1 cellular context compared by ENCODE assay signal in the genomic region with DNA sequence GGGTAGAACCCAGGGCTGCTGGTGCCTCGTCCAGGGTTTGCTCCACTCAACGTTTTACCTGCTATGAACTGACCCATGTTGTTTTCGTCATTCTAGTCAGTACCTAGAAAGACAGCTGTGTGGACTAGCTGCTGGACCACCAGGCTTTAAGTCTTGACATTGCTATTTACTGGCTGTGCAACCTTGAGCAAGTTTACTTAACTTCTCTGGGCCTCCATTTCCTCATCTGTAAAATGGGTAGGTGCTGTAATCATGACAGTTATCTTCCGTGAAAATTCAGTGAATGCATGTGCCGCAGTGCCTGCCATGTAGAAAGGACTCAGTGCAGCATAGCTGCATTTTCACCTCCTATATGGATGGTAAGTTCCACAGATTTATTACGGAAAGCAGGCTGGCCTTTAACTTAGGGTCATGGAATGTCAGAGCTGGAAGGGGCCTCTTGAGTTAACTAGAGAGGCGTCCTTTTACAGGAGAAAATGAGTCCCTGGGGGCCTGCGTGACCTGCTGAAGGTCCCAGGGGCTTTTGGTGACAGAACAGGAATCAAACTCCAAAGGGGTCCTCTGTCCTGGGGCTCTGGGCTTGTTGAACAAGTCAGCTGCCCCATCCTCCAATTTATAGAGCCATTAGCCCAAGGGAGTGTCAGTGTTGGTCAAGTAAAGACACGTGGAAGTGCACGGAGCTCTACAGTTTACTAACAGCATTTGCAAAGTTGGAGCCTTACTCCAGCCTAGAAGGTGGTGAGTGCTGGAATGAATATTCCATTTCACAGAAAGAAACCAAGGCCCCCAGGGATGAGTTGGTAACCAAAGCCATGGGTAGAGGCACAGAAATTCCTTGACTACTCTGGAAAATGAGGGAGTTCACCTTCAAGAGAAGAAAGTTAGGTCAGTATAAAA.
TF ChIP-seq lines count a peak whose summit lies in the region.

No MANE protein-coding gene starts in this region.

TF ChIP-seq in H1, 55 proteins besides CTCF, POLR2A, EP300 and RAD21:
- TF ChIP-seq SP2 (IDR thresholded peaks at IDR 0.05; ENCODE audit: low read length) (no peak), KDM1A (IDR thresholded peaks at IDR 0.05; ENCODE audit: borderline replicate concordance, low read length) (peak; percentile 87), RXRA (IDR thresholded peaks at IDR 0.05; ENCODE audit: insufficient read depth, low read depth, low read length) (no peak), HDAC2 (IDR thresholded peaks at IDR 0.05; ENCODE audit: borderline replicate concordance in 1 of 2, low read depth in 2 of 2, low read length in 2 of 2) (peak in 1 of 2 experiments; percentile 70; a peak in 1 of 4 replicates)
